1 cellular context compared by ENCODE assay signal in the genomic region with DNA sequence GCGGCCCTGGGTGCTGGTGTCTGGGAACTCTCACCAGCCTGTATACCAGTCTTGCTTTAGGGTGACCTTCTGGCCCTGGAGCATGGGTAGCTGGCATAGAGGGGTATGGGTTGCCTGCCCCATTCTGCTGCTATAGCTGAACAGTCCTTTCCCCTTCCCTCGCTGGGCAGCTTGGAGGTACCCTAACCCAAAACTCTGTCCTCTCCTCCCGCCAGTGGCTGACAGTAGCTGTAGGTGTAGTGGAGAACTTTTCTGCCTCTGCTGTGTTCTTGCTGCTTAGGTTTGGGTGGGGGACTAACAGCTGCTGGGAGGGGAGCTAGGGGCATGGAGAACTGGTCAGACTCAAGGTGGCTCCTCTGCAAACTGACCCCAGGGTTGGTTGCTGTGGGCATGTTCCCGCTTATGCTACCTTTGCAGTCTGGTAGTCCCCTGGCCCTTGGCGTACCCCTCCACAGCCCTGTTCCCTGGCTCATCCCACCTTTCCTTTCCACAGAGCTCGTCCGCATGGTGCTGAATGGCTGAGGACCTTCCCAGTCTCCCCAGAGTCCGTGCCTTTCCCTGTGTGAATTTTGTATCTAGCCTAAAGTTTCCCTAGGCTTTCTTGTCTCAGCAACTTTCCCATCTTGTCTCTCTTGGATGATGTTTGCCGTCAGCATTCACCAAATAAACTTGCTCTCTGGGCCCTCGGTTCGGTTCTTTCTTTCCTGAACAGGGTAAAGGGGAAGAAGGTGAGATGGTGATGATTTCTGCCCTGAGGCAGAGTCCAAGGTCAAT.
A peak's percentile ranks its signal among the peaks of the same experiment; 100 is the strongest.
TF ChIP-seq lines count a peak whose summit lies in the region.

No MANE protein-coding gene starts in this region.

TF ChIP-seq in GM23338, 12 proteins besides CTCF, POLR2A, EP300 and RAD21:
- no peak for TF ChIP-seq EZH2 (IDR thresholded peaks at IDR 0.05; ENCODE audit: low read depth, unreplicated experiment)
- TF ChIP-seq EZH2phosphoT487 (IDR thresholded peaks at IDR 0.05; ENCODE audit: unreplicated experiment) = no peak
- no peak for TF ChIP-seq STAT1 (IDR thresholded peaks at IDR 0.05; ENCODE audit: unreplicated experiment)
- peak; percentile 8; the same call in 1 of the 2 replicates for TF ChIP-seq POLR2AphosphoS5 (IDR thresholded peaks at IDR 0.05; ENCODE audit: low read depth)
TF ChIP-seq in GM23338: peak in this region for 1.
